8 cellular contexts compared by ENCODE assay signal in the genomic region with DNA sequence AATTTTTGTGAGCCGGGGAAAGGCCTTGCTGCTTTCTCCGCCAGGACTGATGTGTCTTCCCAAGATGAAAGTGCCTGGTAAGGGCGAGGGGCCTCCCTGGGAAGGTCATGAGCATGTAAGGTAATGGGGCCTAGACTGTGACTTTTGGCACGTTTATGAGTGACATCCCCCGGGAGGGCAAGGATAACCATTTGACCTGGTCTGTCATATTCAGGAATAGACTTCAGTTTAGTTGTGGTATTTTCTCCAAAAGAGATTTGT. TPM values are rescaled to one million over a fixed set of nuclear protein-coding genes. Genes with fewer than 3 reads are reported as not detected.
DNase-seq lines count a peak whose midpoint lies in the region; ATAC-seq and TF ChIP-seq lines count a peak whose summit lies in the region.

No MANE protein-coding gene starts in this region.

- POLR2A ChIA-PET in CD4-positive, alpha-beta memory T cell (lab: Charles Lee; ENCODE audit: partially characterized antibody): interaction anchor here (0.8 to 6.9 kb wide), 13 partner anchors 13 to 397 kb away, joined by 3 to 133 read pairs (median 9); partner anchors contain the start of genes COPG1, HMCES and RAB43
- POLR2A ChIA-PET in HCT116 (lab: Charles Lee): interaction anchor here (0.9 to 2.2 kb wide), 8 partner anchors 12 to 65 kb away, joined by 3 to 12 read pairs (median 4); partner anchors contain the start of gene COPG1

- CTCF ChIA-PET in CD4-positive, alpha-beta memory T cell (lab: Charles Lee; ENCODE audit: partially characterized antibody): interaction anchor here (1.4 to 2.8 kb wide), 2 partner anchors 62 to 131 kb away, joined by 4 to 12 read pairs; no protein-coding TSS in a partner anchor
- CTCF ChIA-PET in HCT116 (lab: Charles Lee): interaction anchor here (1.2 kb wide), 1 partner anchor 214 kb away, joined by 3 read pairs; no protein-coding TSS in a partner anchor

- TF ChIP-seq POLR2A in HCT116 (IDR thresholded peaks at IDR 0.05; ENCODE audit: borderline replicate concordance, extremely low read depth, insufficient read depth, insufficient read length) (no peak), uterus (IDR thresholded peaks at IDR 0.05) (no peak)

- H3K27me3 ChIP-seq in CD4-positive, alpha-beta memory T cell (ENCODE audit: insufficient read depth, low read length): no peaks in the 10 kb centered on the region
- H3K27me3 ChIP-seq in HCT116 (ENCODE audit: insufficient read depth, low read length) (no peaks in the 10 kb centered on the region), ectodermal cell (ENCODE audit: control insufficient read depth, insufficient read depth, low read length, poor library complexity, severe bottlenecking) (no peaks in the 10 kb centered on the region), mucosa of rectum (ENCODE audit: control insufficient read depth in 2 of 2, insufficient read depth in 2 of 2, low read length in 2 of 2) (no peaks in the 10 kb centered on the region), uterus (no peaks in the 10 kb centered on the region)

- no peak; the same call in 1 of the 2 replicates for TF ChIP-seq RAD21 in HCT116 (IDR thresholded peaks at IDR 0.05; ENCODE audit: low read depth)

- WGBS in ectodermal cell, 2 experiments: 21 to 24% methylated on average over 5 of the region's 5 CpGs

- intact Hi-C loops in CD4-positive, alpha-beta memory T cell (cut with micrococcal nuclease): loop anchor here (1.0 to 5.0 kb wide), 6 partner anchors 23 to 457 kb away; partner anchors contain the start of genes ACAD9, ISY1, MBD4 and RAB43
- intact Hi-C loops in HCT116 (cut with micrococcal nuclease): loop anchor here (2.0 to 5.0 kb wide), 2 partner anchors 26 to 43 kb away; no protein-coding TSS in a partner anchor
- intact Hi-C loops in uterus (cut with DNase I; ENCODE audit: low total_unique reads): no loop called here

- H3K27me3 Mint-ChIP-seq in CD4-positive, alpha-beta memory T cell: no peaks in the 10 kb centered on the region

- ATAC-seq in HCT116: peak; percentile 28

- H3K4me1 ChIP-seq in CD4-positive, alpha-beta memory T cell (ENCODE audit: insufficient read depth, low read length): peaks cover 35% of the 10 kb centered on the region
- H3K4me1 ChIP-seq in HCT116 (ENCODE audit: control insufficient read depth in 1 of 2, insufficient read depth in 2 of 2, low read length in 2 of 2) (peaks cover 7 to 32% of the 10 kb centered on the region in 2 experiments), ectodermal cell (ENCODE audit: control insufficient read depth, insufficient read depth, low read length) (no peaks in the 10 kb centered on the region), mucosa of rectum (ENCODE audit: control insufficient read depth in 2 of 2, insufficient read depth in 2 of 2, low read length in 2 of 2) (peaks cover 29 to 33% of the 10 kb centered on the region in 2 donors), uterus (peaks cover 0 to 9% of the 10 kb centered on the region in 2 donors)

- H3K36me3 ChIP-seq in CD4-positive, alpha-beta memory T cell (ENCODE audit: insufficient read depth, low read length): no peaks in the 10 kb centered on the region
- H3K36me3 ChIP-seq in HCT116 (ENCODE audit: control insufficient read depth in 1 of 2, insufficient read depth in 2 of 2, low read length in 2 of 2) (peaks cover 3 to 11% of the 10 kb centered on the region in 2 experiments; a peak in 3 of 4 replicates), ectodermal cell (ENCODE audit: control insufficient read depth, insufficient read depth, low read length) (no peaks in the 10 kb centered on the region), mucosa of rectum (ENCODE audit: control insufficient read depth in 2 of 2, insufficient read depth in 2 of 2, low read length in 2 of 2) (peaks cover 0 to 2% of the 10 kb centered on the region in 2 donors), uterus (no peaks in the 10 kb centered on the region)

- no peak for TF ChIP-seq CTCF in HCT116 (IDR thresholded peaks at IDR 0.05 in 2 of 3, conservative IDR thresholded peaks at IDR 0.05 in 1 of 3; ENCODE audit: borderline replicate concordance in 1 of 3, insufficient read depth in 1 of 3, low read depth in 2 of 3, low read length in 2 of 3)
- no peak for TF ChIP-seq CTCF in uterus (IDR thresholded peaks at IDR 0.05)

- H3K9me2 ChIP-seq in HCT116 (ENCODE audit: insufficient read depth): no peaks in the 10 kb centered on the region

- peak overlapping the region; percentile 84 for H3K4me2 ChIP-seq in HCT116 (ENCODE audit: low read length)

- H3K9ac ChIP-seq in HCT116 (ENCODE audit: low read length) (peak overlapping the region; percentile 100), mucosa of rectum (ENCODE audit: low read depth in 1 of 2, low read length in 2 of 2) (peak overlapping the region; percentile 97 to 99)

- peak in 1 of 5 donors; percentile 44 for DNase-seq in CD4-positive, alpha-beta memory T cell
- no peak for DNase-seq in HCT116 (ENCODE audit: low read depth, low spot score)
- DNase-seq in SHP77 treated with DMSO at 0.1 percent for 48 hours (lab: John Stamatoyannopoulos, UW): peak; percentile 39
- no peak for DNase-seq in uterus
- no peak for DNase-seq in NCI-H2196 treated with DMSO at 0.1 percent for 48 hours (lab: John Stamatoyannopoulos, UW; ENCODE audit: unreplicated experiment)
- no peak for DNase-seq in NCI-H1436 (lab: John Stamatoyannopoulos, UW)

- BruUV-seq in HCT116 (replicated peaks; lab: Mats Ljungman, UMichigan): TSS peak; percentile 89

- peaks cover 67% of the 10 kb centered on the region for H3K79me2 ChIP-seq in HCT116 (ENCODE audit: insufficient read depth, low read length)

- H3K4me3 Mint-ChIP-seq in CD4-positive, alpha-beta memory T cell: peak overlapping the region; percentile 89 to 99 (median 97)

- peak overlapping the region; percentile 51 to 93 for H3K4me3 ChIP-seq in CD4-positive, alpha-beta memory T cell (ENCODE audit: low read length in 2 of 2)
- H3K4me3 ChIP-seq in HCT116 (replicated peaks in 1 of 2; ENCODE audit: low read depth in 1 of 2, low read length in 2 of 2) (peak overlapping the region; percentile 73 to 99), ectodermal cell (ENCODE audit: insufficient read depth, low read depth, low read length) (peak overlapping the region; percentile 96), mucosa of rectum (ENCODE audit: low read length in 2 of 2) (peak overlapping the region; percentile 85 to 98), uterus (peak overlapping the region; percentile 93 to 97)

- no peaks in the 10 kb centered on the region for H3K9me3 ChIP-seq in CD4-positive, alpha-beta memory T cell (ENCODE audit: control insufficient read depth in 1 of 2, low read length in 2 of 2)
- H3K9me3 ChIP-seq in HCT116 (ENCODE audit: control insufficient read depth in 1 of 2, insufficient read depth in 1 of 2, low read depth in 1 of 2, low read length in 2 of 2): no peaks in the 10 kb centered on the region
- H3K9me3 ChIP-seq in ectodermal cell (ENCODE audit: control insufficient read depth, low read length): no peaks in the 10 kb centered on the region
- H3K9me3 ChIP-seq in mucosa of rectum (ENCODE audit: control insufficient read depth in 2 of 2, low read length in 2 of 2): no peaks in the 10 kb centered on the region
- no peaks in the 10 kb centered on the region for H3K9me3 ChIP-seq in uterus

- no peak overlapping the region for H2AFZ ChIP-seq in HCT116 (ENCODE audit: low read depth, low read length, poor library complexity, severe bottlenecking)

- H3K27ac ChIP-seq in CD4-positive, alpha-beta memory T cell (ENCODE audit: low read depth, low read length): peak overlapping the region; percentile 99
- H3K27ac ChIP-seq in HCT116 (ENCODE audit: low read depth, low read length): peak overlapping the region; percentile 99
- peak overlapping the region; percentile 77 for H3K27ac ChIP-seq in ectodermal cell (ENCODE audit: insufficient read depth, low read depth, low read length, poor library complexity, severe bottlenecking)
- H3K27ac ChIP-seq in mucosa of rectum (ENCODE audit: low read depth in 2 of 2, low read length in 2 of 2): peak overlapping the region; percentile 98
- peak overlapping the region; percentile 98 for H3K27ac ChIP-seq in uterus

- peaks cover 0 to 2% (median 0%) of the 10 kb centered on the region in 8 donors for H3K9me3 Mint-ChIP-seq in CD4-positive, alpha-beta memory T cell

- peak overlapping the region; percentile 91 to 99 (median 98) for H3K27ac Mint-ChIP-seq in CD4-positive, alpha-beta memory T cell

- RAD21 ChIA-PET in HCT116 (lab: Charles Lee; ENCODE audit: low non-redundant PET in 1 of 2, low total read pairs in 2 of 2, uncharacterized antibody in 2 of 2, unreplicated experiment in 2 of 2): interaction anchor here in 1 of 2 experiments (1.7 kb wide), 1 partner anchor 62 kb away, joined by 3 read pairs; no protein-coding TSS in a partner anchor

- H3K4me1 Mint-ChIP-seq in CD4-positive, alpha-beta memory T cell: peaks cover 17 to 50% (median 27%) of the 10 kb centered on the region in 4 donors

- H3K36me3 Mint-ChIP-seq in CD4-positive, alpha-beta memory T cell: peaks cover 21 to 36% of the 10 kb centered on the region in 2 donors

- H4K20me1 ChIP-seq in HCT116 (ENCODE audit: insufficient read depth): peaks cover 24% of the 10 kb centered on the region

TF ChIP-seq in HCT116, 20 proteins besides CTCF, POLR2A, EP300 and RAD21 (continues in another document):
- no peak for TF ChIP-seq ATF3 (IDR thresholded peaks at IDR 0.05)

RNA-seq across cellular contexts. Expression of gene CNBP, which starts 0.6 kb away (rescaled TPM):
- 100 to 1,000 TPM; 369 to 400 TPM for total RNA-seq in CD4-positive, alpha-beta memory T cell
- 1,000 to 10,000 TPM in 1 of 2 donors, 100 to 1,000 TPM in 1; 938 to 1,608 TPM for polyA plus RNA-seq in CD4-positive, alpha-beta memory T cell
- 353 TPM for total RNA-seq in HCT116 (2021; ENCODE audit: unreplicated experiment)
- polyA plus RNA-seq in HCT116 (2012): 338 TPM in 2 replicates
- polyA plus RNA-seq in ectodermal cell (2013, experiment 1 of 4): 370 TPM
- 372 TPM for polyA plus RNA-seq in ectodermal cell (2013, experiment 2 of 4)
- polyA plus RNA-seq in ectodermal cell (2013, experiment 3 of 4): 313 TPM
- 343 TPM for polyA plus RNA-seq in ectodermal cell (2013, experiment 4 of 4)
- total RNA-seq in uterus: 100 to 1,000 TPM; 355 to 461 (median 405) TPM

RNA-seq across cellular contexts. Expression of gene ISY1, which starts 23.5 kb away (rescaled TPM):
- 10 to 100 TPM; 29.5 to 34.3 TPM for total RNA-seq in CD4-positive, alpha-beta memory T cell
- polyA plus RNA-seq in CD4-positive, alpha-beta memory T cell: 100 to 1,000 TPM in 1 of 2 donors, 10 to 100 TPM in 1; 98.7 to 104 TPM
- total RNA-seq in HCT116 (2021; ENCODE audit: unreplicated experiment) (43.6 TPM), uterus (10 to 100 TPM in 2 of 4 donors, 1 to 10 TPM in 2; 4.1 to 39.3 (median 22.3) TPM)
- polyA plus RNA-seq in HCT116 (2012): 26.3 and 27.4 TPM in 2 replicates
- 28.2 TPM for polyA plus RNA-seq in ectodermal cell (2013, experiment 1 of 4)
- 28.0 TPM for polyA plus RNA-seq in ectodermal cell (2013, experiment 2 of 4)
- polyA plus RNA-seq in ectodermal cell (2013, experiment 3 of 4): 28.0 TPM
- 26.1 TPM for polyA plus RNA-seq in ectodermal cell (2013, experiment 4 of 4)
